ENCODE assay signal across 8 cellular contexts in the genomic region with DNA sequence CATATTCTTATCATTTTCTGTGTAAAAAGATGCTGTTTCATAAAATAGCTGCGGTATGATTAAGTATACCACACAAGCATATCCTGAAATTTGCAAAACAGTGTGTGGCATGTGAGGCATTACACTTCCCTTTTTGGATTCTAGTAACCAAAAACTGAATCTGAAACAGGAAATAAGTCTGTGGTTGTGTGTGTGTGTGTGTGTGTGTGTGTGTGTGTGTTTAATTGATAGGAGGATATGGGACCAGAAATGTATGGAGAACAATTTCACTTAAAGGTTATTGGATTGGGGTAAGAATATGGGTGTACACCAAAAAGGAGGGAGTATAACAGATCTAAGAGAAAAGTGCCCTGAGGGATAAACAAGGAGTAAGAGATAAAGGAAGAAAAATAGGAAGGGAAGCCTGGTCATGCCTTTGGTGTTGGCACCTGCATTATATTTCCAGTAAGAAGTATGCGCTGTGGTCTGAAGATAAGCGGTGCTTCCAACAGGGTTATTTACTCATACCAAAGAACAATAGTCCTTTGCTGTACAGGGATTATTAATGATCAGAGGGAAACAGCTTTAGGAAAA. TPM values are rescaled to one million over a fixed set of nuclear protein-coding genes. Genes with fewer than 3 reads are reported as not detected.
A peak's percentile ranks its signal among the peaks of the same experiment; 100 is the strongest.
DNase-seq lines count a peak whose midpoint lies in the region; ATAC-seq and TF ChIP-seq lines count a peak whose summit lies in the region.

No MANE protein-coding gene starts in this region.

- ATAC-seq in HG03342 (IDR thresholded peaks at IDR 0.05; ENCODE audit: unreplicated experiment) (no peak), GM21447 (IDR thresholded peaks at IDR 0.05; ENCODE audit: unreplicated experiment) (no peak)

- H3F3A ChIP-seq in DOHH2 (ENCODE audit: control insufficient read depth, insufficient read depth) = peaks cover 9% of the 10 kb centered on the region

- no peak for TF ChIP-seq POLR2A in uterus (IDR thresholded peaks at IDR 0.05)

- TF ChIP-seq CTCF in DOHH2 (IDR thresholded peaks at IDR 0.05; ENCODE audit: low read depth, low read length, poor library complexity, severe bottlenecking) (no peak), uterus (IDR thresholded peaks at IDR 0.05) (no peak)

- no peak overlapping the region for H3K27ac ChIP-seq in DOHH2 (ENCODE audit: low read depth, low read length)
- H3K27ac ChIP-seq in uterus = peak overlapping the region; percentile 96 to 100

- H3K9me3 ChIP-seq in DOHH2 (ENCODE audit: control insufficient read depth, insufficient read depth, low read length) (no peaks in the 10 kb centered on the region), MG63 (no peaks in the 10 kb centered on the region), uterus (no peaks in the 10 kb centered on the region)

- DNase-seq in MG63 (peak; percentile 50), kidney glomerular epithelial cell (lab: John Stamatoyannopoulos, UW) (peak; percentile 55), uterus (no peak), NCI-H82 (lab: John Stamatoyannopoulos, UW) (no peak)
- DNase-seq in activated T-helper 2 cell treated with anti-CD3 and anti-CD28 coated beads, Interferon-gamma antibody, Interleukin-2, Interleukin-4, amounts not matched to agents 10 μg/mL and 5 μg/mL and 100 μg/mL, durations not matched to agents 14 hours and 24 hours and 36 hours (ENCODE audit: low spot score) = peak; percentile 27

- peak overlapping the region; percentile 56 for H3K27ac Mint-ChIP-seq in activated T-helper 2 cell treated with anti-CD3 and anti-CD28 coated beads, Interferon-gamma antibody, Interleukin-2, Interleukin-4, amounts not matched to agents 10 μg/mL and 5 μg/mL and 100 μg/mL, durations not matched to agents 14 hours and 24 hours and 36 hours

- H3K36me3 Mint-ChIP-seq in activated T-helper 2 cell treated with anti-CD3 and anti-CD28 coated beads, Interferon-gamma antibody, Interleukin-2, Interleukin-4, amounts not matched to agents 10 μg/mL and 5 μg/mL and 100 μg/mL, durations not matched to agents 14 hours and 24 hours and 36 hours (ENCODE audit: low read depth) = peaks cover 70% of the 10 kb centered on the region

- H3K27me3 Mint-ChIP-seq in activated T-helper 2 cell treated with anti-CD3 and anti-CD28 coated beads, Interferon-gamma antibody, Interleukin-2, Interleukin-4, amounts not matched to agents 10 μg/mL and 5 μg/mL and 100 μg/mL, durations not matched to agents 14 hours and 24 hours and 36 hours (ENCODE audit: low read depth) = no peaks in the 10 kb centered on the region

- H3K4me3 Mint-ChIP-seq in activated T-helper 2 cell treated with anti-CD3 and anti-CD28 coated beads, Interferon-gamma antibody, Interleukin-2, Interleukin-4, amounts not matched to agents 10 μg/mL and 5 μg/mL and 100 μg/mL, durations not matched to agents 14 hours and 24 hours and 36 hours (ENCODE audit: low read depth) = peak overlapping the region; percentile 40

- H3K36me3 ChIP-seq in DOHH2 (ENCODE audit: control insufficient read depth, low read length) (peaks cover 17% of the 10 kb centered on the region), MG63 (peaks cover 17% of the 10 kb centered on the region), uterus (no peaks in the 10 kb centered on the region)

- H3K27me3 ChIP-seq in DOHH2 (ENCODE audit: control insufficient read depth, low read length) = no peaks in the 10 kb centered on the region
- no peaks in the 10 kb centered on the region for H3K27me3 ChIP-seq in MG63
- no peaks in the 10 kb centered on the region for H3K27me3 ChIP-seq in uterus

- peaks cover 70% of the 10 kb centered on the region for H3K4me1 Mint-ChIP-seq in activated T-helper 2 cell treated with anti-CD3 and anti-CD28 coated beads, Interferon-gamma antibody, Interleukin-2, Interleukin-4, amounts not matched to agents 10 μg/mL and 5 μg/mL and 100 μg/mL, durations not matched to agents 14 hours and 24 hours and 36 hours (ENCODE audit: low read depth)

- intact Hi-C loops in activated T-helper 2 cell treated with anti-CD3 and anti-CD28 coated beads, Interferon-gamma antibody, Interleukin-2, Interleukin-4, amounts not matched to agents 10 μg/mL and 5 μg/mL and 100 μg/mL, durations not matched to agents 14 hours and 24 hours and 36 hours (cut with micrococcal nuclease) = loop anchor here (1.0 to 5.0 kb wide), 2 partner anchors 30 to 1288 kb away; no protein-coding TSS in a partner anchor
- intact Hi-C loops in uterus (cut with DNase I; ENCODE audit: low total_unique reads) = loop anchor here (10.0 kb wide), 1 partner anchor 50 kb away; no protein-coding TSS in a partner anchor

- no peaks in the 10 kb centered on the region for H3K9me3 Mint-ChIP-seq in activated T-helper 2 cell treated with anti-CD3 and anti-CD28 coated beads, Interferon-gamma antibody, Interleukin-2, Interleukin-4, amounts not matched to agents 10 μg/mL and 5 μg/mL and 100 μg/mL, durations not matched to agents 14 hours and 24 hours and 36 hours

- H3K4me1 ChIP-seq in DOHH2 (ENCODE audit: control insufficient read depth, low read length) (peaks cover 35% of the 10 kb centered on the region), uterus (peaks cover 17 to 24% of the 10 kb centered on the region in 2 donors)

- peaks cover 11% of the 10 kb centered on the region; the same call in 1 of the 2 replicates for H4K20me1 ChIP-seq in DOHH2 (ENCODE audit: control insufficient read depth, insufficient read depth, low read depth, low read length)

- H3K4me3 ChIP-seq in DOHH2 (ENCODE audit: low read length) = peak overlapping the region; percentile 49
- H3K4me3 ChIP-seq in MG63 = no peak overlapping the region
- H3K4me3 ChIP-seq in uterus = no peak overlapping the region

- peak overlapping the region; percentile 82 for H3K4me2 ChIP-seq in DOHH2 (ENCODE audit: low read length)

- peaks cover 59% of the 10 kb centered on the region for H3K79me2 ChIP-seq in DOHH2 (ENCODE audit: control insufficient read depth, low read length)

- H3K9me2 ChIP-seq in DOHH2 (replicated peaks; ENCODE audit: control insufficient read depth, low read length) = no peaks in the 10 kb centered on the region

RNA-seq across cellular contexts. Expression of a gene that starts 4.0 kb away (rescaled TPM):
- 65.9 and 78.8 TPM in 2 replicates for total RNA-seq in MG63 (2014; rRNA removed; shearing (Covaris generic); ENCODE audit: low replicate concordance)
- 30.5 and 34.7 TPM in 2 replicates for total RNA-seq in activated T-helper 2 cell treated with anti-CD3 and anti-CD28 coated beads, Interferon-gamma antibody, Interleukin-2, Interleukin-4, amounts not matched to agents 10 μg/mL and 5 μg/mL and 100 μg/mL, durations not matched to agents 14 hours and 24 hours and 36 hours
- 100 to 1,000 TPM in 1 of 4 donors, 10 to 100 TPM in 3; 40.0 to 201 (median 51.0) TPM for total RNA-seq in uterus

RNA-seq across cellular contexts. Expression of a gene that starts 4.4 kb away (rescaled TPM):
- total RNA-seq in MG63 (2014; rRNA removed; shearing (Covaris generic); ENCODE audit: low replicate concordance) = 15.6 and 16.8 TPM in 2 replicates
- total RNA-seq in activated T-helper 2 cell treated with anti-CD3 and anti-CD28 coated beads, Interferon-gamma antibody, Interleukin-2, Interleukin-4, amounts not matched to agents 10 μg/mL and 5 μg/mL and 100 μg/mL, durations not matched to agents 14 hours and 24 hours and 36 hours = 17.4 and 19.2 TPM in 2 replicates
- 10 to 100 TPM; 14.7 to 38.0 (median 21.5) TPM for total RNA-seq in uterus

Comparison
In these comparisons a context has a peak if more than half of its experiments do, and no peak if none do; other contexts are left out.
1. DNase-seq: peak in MG63 (single experiment), activated T-helper 2 cell treated with anti-CD3 and anti-CD28 coated beads, Interferon-gamma antibody, Interleukin-2, Interleukin-4, amounts not matched to agents 10 μg/mL and 5 μg/mL and 100 μg/mL, durations not matched to agents 14 hours and 24 hours and 36 hours (single experiment) and kidney glomerular epithelial cell (single experiment); none in uterus (0 of 2) and NCI-H82 (single experiment).